10 cellular contexts compared by ENCODE assay signal in the genomic region with DNA sequence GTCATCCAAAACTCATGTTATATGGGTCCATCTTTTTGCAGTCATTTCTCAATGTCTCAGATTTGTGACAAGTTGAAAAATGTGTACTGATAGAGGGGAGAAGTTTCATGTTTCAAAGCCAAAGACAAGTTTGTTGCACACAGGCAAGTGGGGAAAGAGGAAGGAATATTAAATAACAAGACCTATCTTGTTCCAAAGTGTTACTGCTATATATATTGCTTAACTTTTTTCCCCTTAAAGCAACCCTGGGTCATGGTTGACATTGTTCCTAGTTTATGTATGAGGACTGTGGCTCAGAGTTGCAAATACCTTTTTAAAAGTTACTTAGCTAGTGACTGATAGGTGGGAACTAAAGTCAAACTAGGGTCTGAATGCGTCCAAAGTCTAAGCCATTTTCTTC. TPM values are rescaled to one million over a fixed set of nuclear protein-coding genes. Genes with fewer than 3 reads are reported as not detected.
DNase-seq lines count a peak whose midpoint lies in the region; ATAC-seq and TF ChIP-seq lines count a peak whose summit lies in the region.
"Had no signal": no experiment of that assay in that cellular context is flagged by ENCODE, and none has a peak within 500 bp of the region (broad histone marks: within the 10 kb centered on the region; RNA-seq: fewer than 3 reads in every experiment).

No MANE protein-coding gene starts in this region.

- H3K36me3 ChIP-seq in esophagus squamous epithelium = no peaks in the 10 kb centered on the region

- H3K27ac ChIP-seq in esophagus squamous epithelium = peak overlapping the region in 2 of 4 donors; percentile 49 to 82

- peaks cover 6 to 23% (median 7%) of the 10 kb centered on the region in 3 donors for H3K4me1 ChIP-seq in esophagus squamous epithelium

- peak overlapping the region; percentile 95 for H3K27ac Mint-ChIP-seq in activated CD4-positive, alpha-beta T cell treated with anti-CD3 and anti-CD28 coated beads for 36 hours
- peak overlapping the region; percentile 69 for H3K27ac Mint-ChIP-seq in stimulated activated memory B cell treated with anti-CD40 and anti-IgM and Interleukin-4, amounts not matched to agents 10 μg/mL and 1 μg/mL and 100 μg/mL, for 72 hours

- POLR2A ChIA-PET in activated CD4-positive, alpha-beta T cell treated with anti-CD3 and anti-CD28 coated beads for 36 hours (lab: Charles Lee) = interaction anchor here (0.7 kb wide), 1 partner anchor 347 kb away, joined by 4 read pairs; no protein-coding TSS in a partner anchor

- H3K9me3 ChIP-seq in esophagus squamous epithelium = no peaks in the 10 kb centered on the region

- H3K4me3 Mint-ChIP-seq in activated CD4-positive, alpha-beta T cell treated with anti-CD3 and anti-CD28 coated beads for 36 hours = peak overlapping the region; percentile 91
- H3K4me3 Mint-ChIP-seq in stimulated activated memory B cell treated with anti-CD40 and anti-IgM and Interleukin-4, amounts not matched to agents 10 μg/mL and 1 μg/mL and 100 μg/mL, for 72 hours = peak overlapping the region; percentile 92

- H3K27me3 ChIP-seq in esophagus squamous epithelium = peaks cover 0 to 32% (median 0%) of the 10 kb centered on the region in 4 donors

- ATAC-seq in activated CD4-positive, alpha-beta T cell treated with anti-CD3 and anti-CD28 coated beads for 36 hours = no peak
- no peak for ATAC-seq in stimulated activated memory B cell treated with anti-CD40 and anti-IgM and Interleukin-4, amounts not matched to agents 10 μg/mL and 1 μg/mL and 100 μg/mL, for 72 hours
- ATAC-seq: K562, Panc1 had no signal

- H3K4me1 Mint-ChIP-seq in activated CD4-positive, alpha-beta T cell treated with anti-CD3 and anti-CD28 coated beads for 36 hours = peaks cover 69% of the 10 kb centered on the region
- H3K4me1 Mint-ChIP-seq in stimulated activated memory B cell treated with anti-CD40 and anti-IgM and Interleukin-4, amounts not matched to agents 10 μg/mL and 1 μg/mL and 100 μg/mL, for 72 hours = peaks cover 76% of the 10 kb centered on the region

- H3K27me3 Mint-ChIP-seq in activated CD4-positive, alpha-beta T cell treated with anti-CD3 and anti-CD28 coated beads for 36 hours = no peaks in the 10 kb centered on the region
- no peaks in the 10 kb centered on the region for H3K27me3 Mint-ChIP-seq in stimulated activated memory B cell treated with anti-CD40 and anti-IgM and Interleukin-4, amounts not matched to agents 10 μg/mL and 1 μg/mL and 100 μg/mL, for 72 hours

- no peak for TF ChIP-seq POLR2A in esophagus squamous epithelium (IDR thresholded peaks at IDR 0.05)

- no peak for TF ChIP-seq CTCF in esophagus squamous epithelium (IDR thresholded peaks at IDR 0.05)

- H3K4me3 ChIP-seq in esophagus squamous epithelium = peak overlapping the region in 3 of 4 donors; percentile 43 to 77 (median 57)
- H3K4me3 ChIP-seq: K562 had no signal

- no peak for DNase-seq in activated CD4-positive, alpha-beta T cell treated with anti-CD3 and anti-CD28 coated beads for 36 hours
- DNase-seq in activated CD4-positive, alpha-beta T cell treated with anti-CD3 and anti-CD28 coated beads for 4 hours = no peak
- DNase-seq in OCI-M1 (lab: John Stamatoyannopoulos, UW) (peak; percentile 81), esophagus squamous epithelium (lab: John Stamatoyannopoulos, UW) (no peak), NCI-H1694 treated with DMSO at 0.1 percent for 48 hours (lab: John Stamatoyannopoulos, UW) (no peak), NCI-H345 treated with DMSO at 0.1 percent for 48 hours (lab: John Stamatoyannopoulos, UW; ENCODE audit: unreplicated experiment) (no peak), HK-2 (ENCODE audit: unreplicated experiment) (no peak)

- peaks cover 16% of the 10 kb centered on the region for H3K36me3 Mint-ChIP-seq in activated CD4-positive, alpha-beta T cell treated with anti-CD3 and anti-CD28 coated beads for 36 hours (ENCODE audit: low read depth)
- peaks cover 4% of the 10 kb centered on the region for H3K36me3 Mint-ChIP-seq in stimulated activated memory B cell treated with anti-CD40 and anti-IgM and Interleukin-4, amounts not matched to agents 10 μg/mL and 1 μg/mL and 100 μg/mL, for 72 hours

- CTCF ChIA-PET in activated CD4-positive, alpha-beta T cell treated with anti-CD3 and anti-CD28 coated beads for 36 hours (lab: Charles Lee) = interaction anchor here (1.2 to 6.7 kb wide), 4 partner anchors 9 to 378 kb away, joined by 3 to 55 read pairs (median 3); no protein-coding TSS in a partner anchor

- intact Hi-C loops in activated CD4-positive, alpha-beta T cell treated with anti-CD3 and anti-CD28 coated beads for 36 hours (cut with DNase I, micrococcal nuclease) = loop anchor here (2.0 to 5.0 kb wide), 4 partner anchors 37 to 477 kb away; a partner anchor contains a TSS
- intact Hi-C loops in esophagus squamous epithelium (cut with DNase I) = no loop called here

- 63 to 78% methylated on average over 1 of the region's 1 CpG for WGBS in esophagus squamous epithelium, 2 donors

- H3K9me3 Mint-ChIP-seq in activated CD4-positive, alpha-beta T cell treated with anti-CD3 and anti-CD28 coated beads for 36 hours (ENCODE audit: low read depth) = no peaks in the 10 kb centered on the region
- no peaks in the 10 kb centered on the region for H3K9me3 Mint-ChIP-seq in stimulated activated memory B cell treated with anti-CD40 and anti-IgM and Interleukin-4, amounts not matched to agents 10 μg/mL and 1 μg/mL and 100 μg/mL, for 72 hours

RNA-seq across cellular contexts. Expression of a gene that starts 1.7 kb away (rescaled TPM):
- total RNA-seq in activated CD4-positive, alpha-beta T cell treated with anti-CD3 and anti-CD28 coated beads for 36 hours = 10 to 100 TPM; 27.7 to 33.6 TPM
- total RNA-seq in esophagus squamous epithelium = 1 to 10 TPM; 1.6 to 9.0 (median 6.4) TPM
